In genomic region chr3:137568880-137569279, GRCh38 we compare ENCODE assay signal across 28 cellular contexts.
"Had no signal": no experiment of that assay in that cellular context is flagged by ENCODE, and none has a peak within 500 bp of the region (broad histone marks: within the 10 kb centered on the region; RNA-seq: fewer than 3 reads in every experiment).

No MANE protein-coding gene starts in this region.

- H3K4me3 ChIP-seq: colonic mucosa, coronary artery, dorsolateral prefrontal cortex, esophagus muscularis mucosa, esophagus squamous epithelium, gastrocnemius medialis, gastroesophageal sphincter, heart left ventricle, heart right ventricle had no signal

- ATAC-seq: effector memory CD8-positive, alpha-beta T cell; esophagus mucosa; foreskin keratinocyte; gastrocnemius medialis; gastroesophageal sphincter; heart left ventricle; heart right ventricle had no signal

- H3K36me3 ChIP-seq: colonic mucosa, esophagus muscularis mucosa, esophagus squamous epithelium, gastrocnemius medialis, gastroesophageal sphincter, heart left ventricle, heart right ventricle had no signal

- H3K27me3 ChIP-seq: colonic mucosa, dorsolateral prefrontal cortex, esophagus muscularis mucosa, esophagus squamous epithelium, foreskin keratinocyte, gastrocnemius medialis, gastroesophageal sphincter, heart right ventricle had no signal

- DNase-seq: colonic mucosa; cortex of kidney; dermis blood vessel endothelial cell; dorsolateral prefrontal cortex; effector CD4-positive, alpha-beta T cell; effector CD8-positive, alpha-beta T cell; effector memory CD4-positive, alpha-beta T cell; effector memory CD8-positive, alpha-beta T cell; endodermal cell; erythroblast; esophagus squamous epithelium; foreskin fibroblast; foreskin keratinocyte; foreskin melanocyte; gastrocnemius medialis; glutamatergic neuron; head of caudate nucleus; heart left ventricle; heart right ventricle had no signal

- H3K27ac ChIP-seq: colonic mucosa, coronary artery, dorsolateral prefrontal cortex, epithelial cell of prostate, esophagus muscularis mucosa, esophagus squamous epithelium, foreskin keratinocyte, gastrocnemius medialis, gastroesophageal sphincter, heart left ventricle, heart right ventricle had no signal

- H3K4me1 ChIP-seq: colonic mucosa, esophagus muscularis mucosa, esophagus squamous epithelium, foreskin keratinocyte, gastrocnemius medialis, gastroesophageal sphincter, heart left ventricle, heart right ventricle had no signal

- FAIRE-seq: colon, endometrium, endothelial cell of umbilical vein, frontal cortex had no signal

- H3K9me3 ChIP-seq: colonic mucosa, esophagus squamous epithelium, gastrocnemius medialis, gastroesophageal sphincter had no signal
